In the genomic region with DNA sequence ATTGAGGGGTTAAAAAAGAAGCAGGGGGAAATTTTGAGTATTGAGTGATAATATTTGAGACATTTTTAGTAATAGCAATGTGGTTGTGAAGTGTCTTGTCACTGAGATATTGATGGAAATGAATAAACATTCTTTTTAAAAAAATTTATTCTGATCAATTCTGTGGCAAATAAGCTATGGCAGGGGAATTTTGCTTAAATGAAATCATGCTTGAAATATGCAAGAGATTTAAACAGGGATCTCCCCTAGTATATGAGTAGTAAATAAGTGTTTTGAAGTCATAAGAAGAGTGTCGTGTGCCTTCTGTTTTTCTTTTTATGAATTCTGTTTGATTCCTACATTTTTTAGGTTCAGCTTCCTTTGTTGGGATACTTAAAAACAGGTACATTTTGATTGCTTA, we compare ENCODE assay signal across 28 cellular contexts. TPM values are rescaled to one million over a fixed set of nuclear protein-coding genes. Genes with fewer than 3 reads are reported as not detected.
DNase-seq lines count a peak whose midpoint lies in the region; ATAC-seq and TF ChIP-seq lines count a peak whose summit lies in the region.
"Had no signal": no experiment of that assay in that cellular context is flagged by ENCODE, and none has a peak within 500 bp of the region (broad histone marks: within the 10 kb centered on the region; RNA-seq: fewer than 3 reads in every experiment).

No MANE protein-coding gene starts in this region.

- H3K9me3 ChIP-seq in adipocyte (ENCODE audit: control insufficient read depth, low read length): no peaks in the 10 kb centered on the region
- H3K9me3 ChIP-seq: SJCRH30, uterus had no signal

- no peak for TF ChIP-seq CTCF in RWPE1 (conservative IDR thresholded peaks at IDR 0.05; ENCODE audit: low read depth)

- no peak overlapping the region for H3K4me3 ChIP-seq in adipocyte (ENCODE audit: low read length)
- H3K4me3 ChIP-seq: SJCRH30, uterus had no signal

- ATAC-seq in GM19351 (IDR thresholded peaks at IDR 0.05; ENCODE audit: unreplicated experiment) (peak; percentile 37), HG02981 (IDR thresholded peaks at IDR 0.05; ENCODE audit: unreplicated experiment) (peak; percentile 38), left lobe of liver (no peak), HG03457 (IDR thresholded peaks at IDR 0.05; ENCODE audit: unreplicated experiment) (no peak)
- ATAC-seq: effector memory CD8-positive, alpha-beta T cell; naive thymus-derived CD4-positive, alpha-beta T cell; stimulated activated naive CD8-positive, alpha-beta T cell treated with anti-CD3 and anti-CD28 coated beads, Interleukin-15, amount 100 ng/mL, for 72 hours had no signal

- CTCF ChIA-PET in RWPE1 (lab: Yijun Ruan, JAX): no interaction called here

- POLR2A ChIA-PET in RWPE1 (lab: Yijun Ruan, JAX; ENCODE audit: low non-redundant PET): no interaction called here

- no peaks in the 10 kb centered on the region for H3K27me3 ChIP-seq in adipocyte (replicated peaks; ENCODE audit: control insufficient read depth, insufficient read depth, low read length)
- H3K27me3 ChIP-seq: SJCRH30, uterus had no signal

- no peak overlapping the region for H3K9ac ChIP-seq in adipocyte (ENCODE audit: low read length)

- DNase-seq in EL: peak; percentile 39
- peak; percentile 58 for DNase-seq in adipocyte (ENCODE audit: low read depth)
- no peak for DNase-seq in NCI-H748 treated with DMSO at 0.1 percent for 48 hours (lab: John Stamatoyannopoulos, UW)
- DNase-seq in left lobe of liver (ENCODE audit: low spot score): no peak
- DNase-seq in RWPE1 (ENCODE audit: low spot score): no peak
- DNase-seq: 8988T; activated B cell treated with CpG ODN at 0.5 μM for 24 hours; activated naive CD4-positive, alpha-beta T cell treated with anti-CD3 and anti-CD28 coated beads, Interleukin-2, amount 10 ng/mL, durations not matched to agents 7 days and 5 days; CD4-positive, CD25-positive, alpha-beta regulatory T cell; effector memory CD8-positive, alpha-beta T cell; erythroblast; KG1; kidney; midbrain; MM.1S; naive thymus-derived CD4-positive, alpha-beta T cell; NCI-H1417; NCI-H2081; NCI-H2227 treated with DMSO at 0.1 percent for 48 hours; NCI-H526 treated with DMSO at 0.1 percent for 48 hours; occipital lobe; SJCRH30; stimulated activated naive CD8-positive, alpha-beta T cell treated with anti-CD3 and anti-CD28 coated beads, Interleukin-15, amount 100 ng/mL, for 72 hours; T-helper 1 cell; uterus had no signal

- H3K36me3 ChIP-seq in adipocyte (ENCODE audit: control insufficient read depth, insufficient read depth, low read length, severe bottlenecking): no peaks in the 10 kb centered on the region
- H3K36me3 ChIP-seq: uterus had no signal

- no peaks in the 10 kb centered on the region for H3K4me1 ChIP-seq in adipocyte (ENCODE audit: control insufficient read depth, insufficient read depth, low read length)
- H3K4me1 ChIP-seq: SJCRH30, uterus had no signal

- no peak overlapping the region for H3K27ac ChIP-seq in RWPE1
- H3K27ac ChIP-seq: SJCRH30, uterus had no signal

RNA-seq across cellular contexts. Expression of a gene that starts 23.2 kb away (rescaled TPM):
- total RNA-seq in left lobe of liver: 2.7 TPM

Comparison
In these comparisons a context has a peak if more than half of its experiments do, and no peak if none do; other contexts are left out.
1. DNase-seq: peak in EL (single experiment) and adipocyte (single experiment); none in NCI-H748 treated with DMSO at 0.1 percent for 48 hours (single experiment), left lobe of liver (single experiment) and RWPE1 (single experiment).
2. ATAC-seq: peak in GM19351 (single experiment) and HG02981 (single experiment); none in left lobe of liver (single experiment) and HG03457 (single experiment).